ENCODE assay signal across 18 cellular contexts in genomic region chr5:99621772-99622681, GRCh38.
DNase-seq lines count a peak whose midpoint lies in the region; ATAC-seq and TF ChIP-seq lines count a peak whose summit lies in the region.
"Had no signal": no experiment of that assay in that cellular context is flagged by ENCODE, and none has a peak within 500 bp of the region (broad histone marks: within the 10 kb centered on the region; RNA-seq: fewer than 3 reads in every experiment).

No MANE protein-coding gene starts in this region.

- no peaks in the 10 kb centered on the region for H3K9me3 Mint-ChIP-seq in endothelial cell (ENCODE audit: unreplicated experiment)

- H3K27ac ChIP-seq in A673 (ENCODE audit: low read depth, low read length, poor library complexity, severe bottlenecking), result no peak overlapping the region
- H3K27ac ChIP-seq in BLaER1, result peak overlapping the region; percentile 41; the same call in 1 of the 2 replicates
- H3K27ac ChIP-seq: KMS-11 had no signal

- peak; percentile 1 for DNase-seq in A673 (ENCODE audit: low spot score)
- DNase-seq in NCI-H524 (lab: John Stamatoyannopoulos, UW), result peak; percentile 14 to 77
- DNase-seq in endothelial cell (ENCODE audit: low spot score), result peak; percentile 57
- DNase-seq in NCI-H1417 (lab: John Stamatoyannopoulos, UW), result no peak
- DNase-seq in globus pallidus (ENCODE audit: low spot score), result no peak
- DNase-seq: CD8-positive, alpha-beta memory T cell; GF-D8; GOT3; HFFc6; NCI-H1048; NCI-H2171; NCI-H446 treated with DMSO at 0.1 percent for 48 hours; NK-92 treated with Interleukin-12 subunit alpha and Interleukin-12 subunit beta, amount 100 ng/mL, for 24 hours; T-helper 2 cell had no signal

- no peaks in the 10 kb centered on the region for H3K27me3 Mint-ChIP-seq in endothelial cell (ENCODE audit: unreplicated experiment)
- H3K27me3 Mint-ChIP-seq: B cell; CD8-positive, alpha-beta memory T cell had no signal

- POLR2A ChIA-PET in A673 (lab: Charles Lee; ENCODE audit: low non-redundant PET), result no interaction called here

- peak overlapping the region; percentile 69 for H3K4me2 ChIP-seq in BLaER1
- H3K4me2 ChIP-seq: KMS-11 had no signal

- H4K20me1 ChIP-seq in BLaER1, result no peaks in the 10 kb centered on the region

- no TSS peak for BruUV-seq in A673 (replicated peaks; lab: Mats Ljungman, UMichigan)

- H3K4me3 Mint-ChIP-seq in endothelial cell (ENCODE audit: unreplicated experiment), result no peak overlapping the region
- H3K4me3 Mint-ChIP-seq: B cell; CD8-positive, alpha-beta memory T cell; HFFc6 had no signal

- H3K4me1 ChIP-seq in A673 (ENCODE audit: insufficient read depth, low read length, poor library complexity, severe bottlenecking) (no peaks in the 10 kb centered on the region), BLaER1 (peaks cover 10% of the 10 kb centered on the region)

- no peak overlapping the region for H3K4me3 ChIP-seq in A673 (ENCODE audit: low read depth, low read length, poor library complexity, severe bottlenecking)
- no peak overlapping the region for H3K4me3 ChIP-seq in BLaER1

- peaks cover 13% of the 10 kb centered on the region for H3K4me1 Mint-ChIP-seq in endothelial cell (ENCODE audit: unreplicated experiment)
- H3K4me1 Mint-ChIP-seq: B cell; CD8-positive, alpha-beta memory T cell had no signal

- no peak for ATAC-seq in HG02852 (IDR thresholded peaks at IDR 0.05; ENCODE audit: unreplicated experiment)

- no peaks in the 10 kb centered on the region for H3K9me3 ChIP-seq in A673 (ENCODE audit: low read depth, low read length, poor library complexity, severe bottlenecking)
- 0 out of 2 replicates have a peak, but pooled peaks cover 4% of the 10 kb centered on the region for H3K9me3 ChIP-seq in BLaER1

- TF ChIP-seq CTCF in A673 (conservative IDR thresholded peaks at IDR 0.05; ENCODE audit: low read depth, low read length) (no peak), endothelial cell (IDR thresholded peaks at IDR 0.05; ENCODE audit: unreplicated experiment) (no peak)

- CTCF ChIA-PET in A673 (lab: Charles Lee), result no interaction called here

- H3K36me3 ChIP-seq in A673 (ENCODE audit: insufficient read depth, low read length, poor library complexity, severe bottlenecking) (no peaks in the 10 kb centered on the region), BLaER1 (no peaks in the 10 kb centered on the region)

- H3K9ac ChIP-seq in BLaER1, result no peak overlapping the region
- H3K9ac ChIP-seq: KMS-11 had no signal

- intact Hi-C loops in A673 (cut with micrococcal nuclease; ENCODE audit: unreplicated experiment), result no loop called here

- H3K27me3 ChIP-seq in A673 (replicated peaks; ENCODE audit: insufficient read depth, low read depth, low read length, poor library complexity) (no peaks in the 10 kb centered on the region), BLaER1 (no peaks in the 10 kb centered on the region)

- no peaks in the 10 kb centered on the region for H3K36me3 Mint-ChIP-seq in endothelial cell (ENCODE audit: low read depth, unreplicated experiment)
- H3K36me3 Mint-ChIP-seq: CD8-positive, alpha-beta memory T cell had no signal

- peak overlapping the region; percentile 94 for H3K27ac Mint-ChIP-seq in endothelial cell (ENCODE audit: unreplicated experiment)
- H3K27ac Mint-ChIP-seq: B cell; CD8-positive, alpha-beta memory T cell; HFFc6 had no signal

Comparison
In these comparisons a context has a peak if more than half of its experiments do, and no peak if none do; other contexts are left out.
1. DNase-seq: peak in A673 (single experiment), NCI-H524 (2 of 2) and endothelial cell (single experiment); none in NCI-H1417 (0 of 3) and globus pallidus (single experiment).